Comparison of ENCODE assay signal across 9 cellular contexts in genomic region chr4:3783691-3784306, GRCh38. TPM values are rescaled to one million over a fixed set of nuclear protein-coding genes. Genes with fewer than 3 reads are reported as not detected.
DNase-seq lines count a peak whose midpoint lies in the region; ATAC-seq and TF ChIP-seq lines count a peak whose summit lies in the region.
"Had no signal": no experiment of that assay in that cellular context is flagged by ENCODE, and none has a peak within 500 bp of the region (broad histone marks: within the 10 kb centered on the region; RNA-seq: fewer than 3 reads in every experiment).

No MANE protein-coding gene starts in this region.

- TF ChIP-seq CTCF in AG04449 (IDR thresholded peaks at IDR 0.05; ENCODE audit: insufficient read depth, low read length, missing control alignments) (peak; percentile 23), GM12865 (IDR thresholded peaks at IDR 0.05; ENCODE audit: insufficient read depth, low read depth, low read length, missing control alignments) (peak; percentile 36), astrocyte of the spinal cord (IDR thresholded peaks at IDR 0.05; ENCODE audit: low read depth, low read length) (peak; percentile 10)

- POLR2A ChIA-PET in AG04449 (lab: Yijun Ruan, JAX): no interaction called here

- intact Hi-C loops in left colon (cut with DNase I, micrococcal nuclease): no loop called here

- CTCF ChIA-PET in AG04449 (lab: Yijun Ruan, JAX): interaction anchor here (2.6 kb wide), 1 partner anchor 19 kb away, joined by 8 read pairs; the partner anchor contains the start of gene ADRA2C

- in situ Hi-C loops in astrocyte of the spinal cord (cut with HindIII; ENCODE audit: low sequenced_read_pairs): no loop called here

- ATAC-seq in left colon (peak; percentile 44), HG02973 (IDR thresholded peaks at IDR 0.05; ENCODE audit: unreplicated experiment) (no peak)

- no peak for DNase-seq in AG04449 (ENCODE audit: low read depth, low spot score)
- peak; percentile 14 for DNase-seq in GM12865 (ENCODE audit: low read depth)
- no peak for DNase-seq in astrocyte of the spinal cord (ENCODE audit: low read depth, low spot score)
- DNase-seq in left colon: no peak
- DNase-seq in NCI-H1694 (lab: John Stamatoyannopoulos, UW): no peak
- no peak for DNase-seq in COR-L47 (lab: John Stamatoyannopoulos, UW)
- DNase-seq in 8988T: no peak
- DNase-seq: effector CD8-positive, alpha-beta T cell had no signal

- no peak overlapping the region for H3K4me3 ChIP-seq in AG04449 (ENCODE audit: low read depth, low read length)
- H3K4me3 ChIP-seq in GM12865 (ENCODE audit: low read depth, low read length): no peak overlapping the region
- H3K4me3 ChIP-seq in astrocyte of the spinal cord (ENCODE audit: low read depth, low read length): no peak overlapping the region

RNA-seq across cellular contexts. Expression of gene ADRA2C, which starts 17.6 kb away (rescaled TPM):
- under 1 TPM; 0.84 to 0.92 TPM for total RNA-seq in left colon
